ENCODE assay signal across 9 cellular contexts in the genomic region with DNA sequence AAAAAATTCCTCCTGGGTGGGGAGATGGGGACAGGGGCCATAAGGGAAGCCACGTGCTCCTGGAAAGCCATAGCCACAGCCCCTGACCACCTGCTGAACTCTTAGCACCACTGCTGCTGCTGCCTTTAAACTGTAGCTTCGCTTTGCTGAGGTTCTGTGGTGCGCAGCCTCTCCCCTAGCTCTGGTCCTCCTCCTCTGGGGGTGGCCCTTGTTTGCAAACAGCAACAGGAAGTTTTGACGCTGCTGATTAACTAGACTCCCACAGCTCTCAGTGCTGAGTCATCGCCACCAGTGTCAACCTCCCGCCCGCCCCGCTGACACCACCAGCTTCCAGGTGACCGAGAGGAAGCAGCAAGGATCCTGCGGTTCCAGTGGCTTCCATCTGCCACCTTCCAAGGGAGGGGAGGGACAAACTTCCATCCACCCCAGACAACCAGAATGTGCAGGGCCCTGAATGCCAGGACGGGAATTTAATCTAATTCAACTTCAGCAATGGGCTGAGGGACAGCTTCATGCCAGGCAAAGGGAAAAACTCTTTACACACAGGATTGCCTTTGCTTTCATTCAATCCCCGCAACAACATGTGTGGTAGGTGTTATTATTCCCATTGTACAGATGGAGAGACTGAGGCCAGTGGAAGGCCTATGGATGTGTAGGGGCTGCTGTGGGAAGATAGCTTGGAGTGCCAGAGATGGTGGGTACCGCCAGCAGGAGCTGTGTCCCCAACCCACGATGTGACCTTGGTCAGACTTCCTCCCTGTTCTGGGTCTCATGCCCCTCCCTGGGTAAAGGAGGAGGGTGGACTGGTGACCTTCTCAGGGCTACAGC. TPM values are rescaled to one million over a fixed set of nuclear protein-coding genes. Genes with fewer than 3 reads are reported as not detected.
A peak's percentile ranks its signal among the peaks of the same experiment; 100 is the strongest.
DNase-seq lines count a peak whose midpoint lies in the region; ATAC-seq and TF ChIP-seq lines count a peak whose summit lies in the region.
"Had no signal": no experiment of that assay in that cellular context is flagged by ENCODE, and none has a peak within 500 bp of the region (broad histone marks: within the 10 kb centered on the region; RNA-seq: fewer than 3 reads in every experiment).

No MANE protein-coding gene starts in this region.

- peak overlapping the region; percentile 41 for H3K4me2 ChIP-seq in hepatocyte

- POLR2A ChIA-PET in CD8-positive, alpha-beta T cell (lab: Charles Lee) = interaction anchor here (0.8 to 0.9 kb wide), 2 partner anchors 9 to 16 kb away, joined by 3 read pairs; no protein-coding TSS in a partner anchor

- no peak for TF ChIP-seq CTCF in CD8-positive, alpha-beta T cell (IDR thresholded peaks at IDR 0.05)
- TF ChIP-seq CTCF in RWPE2 (IDR thresholded peaks at IDR 0.05; ENCODE audit: poor library complexity, severe bottlenecking) = no peak
- TF ChIP-seq CTCF in hepatocyte (IDR thresholded peaks at IDR 0.05; ENCODE audit: poor library complexity) = no peak

- H3K9me3 ChIP-seq in CD8-positive, alpha-beta T cell (ENCODE audit: low read length) = no peaks in the 10 kb centered on the region
- H3K9me3 ChIP-seq in RWPE2 (ENCODE audit: severe bottlenecking) = no peaks in the 10 kb centered on the region
- no peaks in the 10 kb centered on the region for H3K9me3 ChIP-seq in hepatocyte (ENCODE audit: low read depth)

- no peaks in the 10 kb centered on the region for H3K9me2 ChIP-seq in hepatocyte (replicated peaks; ENCODE audit: insufficient read depth)

- no peaks in the 10 kb centered on the region for H4K20me1 ChIP-seq in hepatocyte (ENCODE audit: insufficient read depth, poor library complexity, severe bottlenecking)

- H3K4me1 ChIP-seq in CD8-positive, alpha-beta T cell (ENCODE audit: insufficient read depth, low read length) = peaks cover 26% of the 10 kb centered on the region
- H3K4me1 ChIP-seq in RWPE2 (ENCODE audit: insufficient read depth, poor library complexity, severe bottlenecking) (peaks cover 50% of the 10 kb centered on the region), hepatocyte (ENCODE audit: insufficient read depth) (peaks cover 29% of the 10 kb centered on the region)

- no peak overlapping the region for H3K27ac ChIP-seq in CD8-positive, alpha-beta T cell (ENCODE audit: low read depth, low read length)
- H3K27ac ChIP-seq in RWPE2 (ENCODE audit: poor library complexity, severe bottlenecking) = peak overlapping the region; percentile 98
- H3K27ac ChIP-seq in hepatocyte = peak overlapping the region; percentile 92

- H3K36me3 Mint-ChIP-seq in CD8-positive, alpha-beta T cell = no peaks in the 10 kb centered on the region

- DNase-seq in CD8-positive, alpha-beta T cell = peak; percentile 54 to 85 (median 71)
- DNase-seq in RWPE2 (ENCODE audit: low spot score) (peak; percentile 90), hepatocyte (ENCODE audit: low spot score) (peak; percentile 93), inferior parietal cortex (ENCODE audit: extremely low spot score) (no peak)
- DNase-seq in activated gamma-delta T cell treated with anti-CD3 and anti-CD28 coated beads, Interleukin-2, amount 50 U/mL, for 16 hours (ENCODE audit: low read depth) = peak; percentile 80
- DNase-seq in stimulated activated CD4-positive, alpha-beta T cell treated with anti-CD3 and anti-CD28 coated beads, Interleukin-15, amount 100 ng/mL, for 1 hour (ENCODE audit: low read depth in 1 of 2, low spot score in 1 of 2) = peak; percentile 48 to 53

- H3K4me3 Mint-ChIP-seq in CD8-positive, alpha-beta T cell = peak overlapping the region; percentile 27

- no peaks in the 10 kb centered on the region for H3K27me3 ChIP-seq in CD8-positive, alpha-beta T cell (ENCODE audit: insufficient read depth, low read length)
- H3K27me3 ChIP-seq in RWPE2 (ENCODE audit: insufficient read depth, poor library complexity, severe bottlenecking) (no peaks in the 10 kb centered on the region), hepatocyte (no peaks in the 10 kb centered on the region)

- CTCF ChIA-PET in CD8-positive, alpha-beta T cell (lab: Charles Lee) = interaction anchor here (0.7 to 1.6 kb wide), 4 partner anchors 11 to 164 kb away, joined by 3 to 4 read pairs (median 4); no protein-coding TSS in a partner anchor

- H3K27me3 Mint-ChIP-seq in CD8-positive, alpha-beta T cell (ENCODE audit: low read depth) = peaks cover 17% of the 10 kb centered on the region

- ATAC-seq in CD8-positive, alpha-beta T cell = peak; percentile 96
- peak; percentile 93 for ATAC-seq in GM19324 (IDR thresholded peaks at IDR 0.05; ENCODE audit: low FRiP score, unreplicated experiment)
- ATAC-seq in HG03432 (IDR thresholded peaks at IDR 0.05; ENCODE audit: unreplicated experiment) = peak; percentile 98
- ATAC-seq in RWPE2 (ENCODE audit: low read depth) = peak; percentile 62

- no peak overlapping the region for H2AFZ ChIP-seq in hepatocyte

- intact Hi-C loops in CD8-positive, alpha-beta T cell (cut with DNase I, micrococcal nuclease) = loop anchor here (1.0 to 5.0 kb wide), 3 partner anchors 8 to 75 kb away; partner anchors contain the start of genes KATNB1 (in 2 of the 2) and KIFC3 (in 1 of the 2)

- H3K4me3 ChIP-seq in CD8-positive, alpha-beta T cell (ENCODE audit: low read depth, low read length) = no peak overlapping the region
- H3K4me3 ChIP-seq in RWPE2 (ENCODE audit: severe bottlenecking) = no peak overlapping the region
- no peak overlapping the region for H3K4me3 ChIP-seq in hepatocyte

- 44% methylated on average over 14 of the region's 14 CpGs for WGBS in hepatocyte (ENCODE audit: low lambda C conversion rate, missing lambda C conversion rate)

- H3K27ac Mint-ChIP-seq in CD8-positive, alpha-beta T cell = peak overlapping the region; percentile 87

- no peaks in the 10 kb centered on the region for H3K9me3 Mint-ChIP-seq in CD8-positive, alpha-beta T cell

- no peaks in the 10 kb centered on the region for H3K79me2 ChIP-seq in hepatocyte

- no peaks in the 10 kb centered on the region for H3K36me3 ChIP-seq in CD8-positive, alpha-beta T cell (ENCODE audit: insufficient read depth, low read length)
- H3K36me3 ChIP-seq in RWPE2 (ENCODE audit: low read depth) (no peaks in the 10 kb centered on the region), hepatocyte (replicated peaks; ENCODE audit: insufficient read depth, low read depth) (no peaks in the 10 kb centered on the region)

- H3K4me1 Mint-ChIP-seq in CD8-positive, alpha-beta T cell (ENCODE audit: low read depth) = peaks cover 23% of the 10 kb centered on the region

RNA-seq across cellular contexts. Expression of gene KIFC3, which starts 8.1 kb away (rescaled TPM):
- 1 to 10 TPM in 1 of 2 experiments, under 1 TPM in 1; 0.36 to 1.1 TPM for total RNA-seq in CD8-positive, alpha-beta T cell
- total RNA-seq in hepatocyte = 41.4 and 49.7 TPM in 2 replicates
- 55.3 and 66.5 TPM in 2 replicates for polyA plus RNA-seq in hepatocyte
- total RNA-seq: T-helper 2 cell treated with Interferon-gamma antibody and Interleukin-4, amounts not matched to agents 100 ng/mL and 5 ng/mL, for 36 hours had no signal

Comparison
In these comparisons a context has a peak if more than half of its experiments do, and no peak if none do; other contexts are left out.
1. RNA of gene KIFC3, which starts 8.1 kb away (total RNA-seq): 41.4 to 49.7 TPM in hepatocyte; 0.36 to 1.1 TPM in CD8-positive, alpha-beta T cell; every median in the first group is over 10 times any median in the second.
2. Peak in every context shown above with its lines, with median percentiles within 50 percentile points of each other: ATAC-seq.